Comparison of ENCODE assay signal across 11 cellular contexts in the genomic region with DNA sequence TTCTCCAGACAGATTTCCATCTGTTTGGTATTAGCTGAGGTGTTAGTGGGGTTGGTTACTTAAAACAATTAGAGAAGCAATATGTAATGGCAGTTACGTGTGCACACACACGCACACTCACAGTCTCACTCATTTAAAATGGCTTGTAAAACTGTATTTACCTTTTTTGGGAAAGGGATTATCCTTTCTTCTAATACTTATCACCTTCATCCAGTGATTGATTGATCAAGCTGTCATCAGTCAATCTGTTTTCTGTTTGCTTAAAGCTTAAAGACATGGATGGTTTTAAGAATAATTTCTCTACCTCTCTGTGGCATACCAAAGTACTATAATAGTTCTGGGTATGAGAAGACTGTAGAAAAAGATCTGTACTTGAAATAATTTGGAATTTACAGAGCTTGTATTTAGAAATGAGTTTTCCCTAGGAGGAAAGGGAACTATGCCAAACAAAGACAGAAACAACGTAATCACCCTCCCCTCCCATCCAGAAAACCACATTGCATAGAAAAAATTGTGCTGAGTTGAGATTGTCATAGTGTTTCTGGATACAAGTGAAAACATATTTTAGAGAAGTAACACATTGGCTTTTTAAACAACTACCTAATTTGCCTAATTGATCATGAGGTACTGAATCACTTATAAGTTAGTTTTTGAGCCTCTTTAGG. TPM values are rescaled to one million over a fixed set of nuclear protein-coding genes. Genes with fewer than 3 reads are reported as not detected.
A peak's percentile ranks its signal among the peaks of the same experiment; 100 is the strongest.
DNase-seq lines count a peak whose midpoint lies in the region; ATAC-seq and TF ChIP-seq lines count a peak whose summit lies in the region.
"Had no signal": no experiment of that assay in that cellular context is flagged by ENCODE, and none has a peak within 500 bp of the region (broad histone marks: within the 10 kb centered on the region; RNA-seq: fewer than 3 reads in every experiment).

No MANE protein-coding gene starts in this region.

- H3K4me1 Mint-ChIP-seq in memory B cell (peaks cover 47% of the 10 kb centered on the region), immature natural killer cell (peaks cover 22 to 45% of the 10 kb centered on the region in 2 donors)

- no peaks in the 10 kb centered on the region for H3K27me3 Mint-ChIP-seq in memory B cell
- H3K27me3 Mint-ChIP-seq in immature natural killer cell (ENCODE audit: low read depth in 3 of 3) = peaks cover 0 to 1% (median 1%) of the 10 kb centered on the region in 3 donors

- H3K9ac ChIP-seq in adipocyte (ENCODE audit: low read length) = peak overlapping the region; percentile 35

- CTCF ChIA-PET in HEK293T (lab: Yijun Ruan, JAX) = interaction anchor here (0.7 kb wide), 1 partner anchor 198 kb away, joined by 3 read pairs; no protein-coding TSS in a partner anchor

- H3K9me3 Mint-ChIP-seq in memory B cell = peaks cover 7% of the 10 kb centered on the region
- H3K9me3 Mint-ChIP-seq in immature natural killer cell = no peaks in the 10 kb centered on the region

- no peaks in the 10 kb centered on the region for H3K36me3 ChIP-seq in adipocyte (ENCODE audit: control insufficient read depth, insufficient read depth, low read length, severe bottlenecking)

- H3K36me3 Mint-ChIP-seq in memory B cell = peaks cover 9% of the 10 kb centered on the region
- H3K36me3 Mint-ChIP-seq in immature natural killer cell = peaks cover 0 to 7% (median 4%) of the 10 kb centered on the region in 3 donors

- peak overlapping the region; percentile 67 for H3K4me3 Mint-ChIP-seq in memory B cell
- H3K4me3 Mint-ChIP-seq in immature natural killer cell = no peak overlapping the region

- H3K9me3 ChIP-seq in adipocyte (ENCODE audit: control insufficient read depth, low read length) = no peaks in the 10 kb centered on the region

- H3K27ac Mint-ChIP-seq in memory B cell = peak overlapping the region; percentile 92
- peak overlapping the region in 3 of 6 donors; percentile 41 to 70 (median 65) for H3K27ac Mint-ChIP-seq in immature natural killer cell

- peak overlapping the region; percentile 23 for H3K4me3 ChIP-seq in adipocyte (ENCODE audit: low read length)

- DNase-seq in AML-193 (lab: John Stamatoyannopoulos, UW) (peak; percentile 40 to 46), HEK293T (ENCODE audit: extremely low spot score) (no peak), adipocyte (ENCODE audit: low read depth) (peak; percentile 79), memory B cell (ENCODE audit: low spot score in 2 of 2) (peak in 1 of 2 donors; percentile 52), midbrain (lab: John Stamatoyannopoulos, UW) (no peak), immature natural killer cell (no peak)
- DNase-seq: central memory CD4-positive, alpha-beta T cell; DND-41; right cardiac atrium had no signal

- no peaks in the 10 kb centered on the region for H3K27me3 ChIP-seq in adipocyte (replicated peaks; ENCODE audit: control insufficient read depth, insufficient read depth, low read length)

- H3K4me1 ChIP-seq in adipocyte (ENCODE audit: control insufficient read depth, insufficient read depth, low read length) = peaks cover 27% of the 10 kb centered on the region

- POLR2A ChIA-PET in HEK293T (lab: Yijun Ruan, JAX) = no interaction called here

- ATAC-seq in memory B cell (ENCODE audit: low read depth) (peak; percentile 82), HG02840 (IDR thresholded peaks at IDR 0.05; ENCODE audit: low FRiP score, unreplicated experiment) (no peak), GM19328 (IDR thresholded peaks at IDR 0.05; ENCODE audit: unreplicated experiment) (no peak)

TF ChIP-seq in HEK293T, 16 proteins besides CTCF, POLR2A, EP300 and RAD21:
- TF ChIP-seq SUZ12 (IDR thresholded peaks at IDR 0.05) (no peak), HDGF (IDR thresholded peaks at IDR 0.05; ENCODE audit: borderline replicate concordance) (no peak), SP1 (IDR thresholded peaks at IDR 0.05) (no peak), ZNF384 (IDR thresholded peaks at IDR 0.05) (no peak)
- TF ChIP-seq, protein P1, sequence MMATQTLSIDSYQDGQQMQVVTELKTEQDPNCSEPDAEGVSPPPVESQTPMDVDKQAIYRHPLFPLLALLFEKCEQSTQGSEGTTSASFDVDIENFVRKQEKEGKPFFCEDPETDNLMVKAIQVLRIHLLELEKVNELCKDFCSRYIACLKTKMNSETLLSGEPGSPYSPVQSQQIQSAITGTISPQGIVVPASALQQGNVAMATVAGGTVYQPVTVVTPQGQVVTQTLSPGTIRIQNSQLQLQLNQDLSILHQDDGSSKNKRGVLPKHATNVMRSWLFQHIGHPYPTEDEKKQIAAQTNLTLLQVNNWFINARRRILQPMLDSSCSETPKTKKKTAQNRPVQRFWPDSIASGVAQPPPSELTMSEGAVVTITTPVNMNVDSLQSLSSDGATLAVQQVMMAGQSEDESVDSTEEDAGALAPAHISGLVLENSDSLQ (IDR thresholded peaks at IDR 0.05) = peak; percentile 41

RNA-seq across cellular contexts. Expression of a gene that starts 42.8 kb away (rescaled TPM):
- polyA plus RNA-seq in immature natural killer cell = 10 to 100 TPM in 1 of 3 donors, 1 to 10 TPM in 2; 1.3 to 19.1 (median 8.0) TPM

Comparison
In these comparisons a context has a peak if more than half of its experiments do, and no peak if none do; other contexts are left out.
1. DNase-seq: peak in AML-193 (2 of 2) and adipocyte (single experiment); none in HEK293T (single experiment), midbrain (single experiment) and immature natural killer cell (0 of 3).